Comparison of ENCODE assay signal across 17 cellular contexts in the genomic region with DNA sequence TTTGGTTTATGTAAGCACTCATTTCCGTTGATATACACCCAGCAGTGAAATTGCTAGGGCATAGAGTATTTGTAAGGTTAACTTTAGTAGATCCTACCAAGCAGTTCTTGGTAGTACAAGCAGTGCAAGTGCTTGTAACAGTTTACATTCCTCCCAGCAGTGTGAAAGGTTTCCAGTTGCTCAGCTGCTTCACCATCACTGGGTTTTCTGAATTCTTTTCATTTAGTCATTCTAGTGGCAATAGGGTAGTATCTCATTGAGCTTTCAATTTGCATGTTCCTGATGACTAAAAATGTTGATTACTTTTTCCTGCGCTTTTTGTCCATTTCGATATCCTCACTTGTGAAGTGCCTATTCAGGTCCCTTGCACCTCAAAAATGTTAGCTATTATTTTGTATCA. TPM values are rescaled to one million over a fixed set of nuclear protein-coding genes. Genes with fewer than 3 reads are reported as not detected.
"Had no signal": no experiment of that assay in that cellular context is flagged by ENCODE, and none has a peak within 500 bp of the region (broad histone marks: within the 10 kb centered on the region; RNA-seq: fewer than 3 reads in every experiment).

No MANE protein-coding gene starts in this region.

- H3K4me3 ChIP-seq: esophagus squamous epithelium, hepatocyte, mucosa of descending colon, right atrium auricular region, smooth muscle cell had no signal

- H3K4me1 Mint-ChIP-seq: natural killer cell, neural crest cell had no signal

- H3K27me3 ChIP-seq: foreskin keratinocyte, hepatocyte, right atrium auricular region had no signal

- H3K27ac Mint-ChIP-seq: natural killer cell, type B pancreatic cell had no signal

- H3K27ac ChIP-seq: esophagus squamous epithelium, foreskin keratinocyte, hepatocyte, right atrium auricular region had no signal

- H3K79me2 ChIP-seq: hepatocyte had no signal

- DNase-seq: esophagus squamous epithelium, kidney, natural killer cell had no signal

- H3K9me3 ChIP-seq: esophagus squamous epithelium, mucosa of descending colon, right atrium auricular region had no signal

- H3K36me3 Mint-ChIP-seq: natural killer cell, type B pancreatic cell had no signal

- H3K9me3 Mint-ChIP-seq: natural killer cell, neural crest cell, type B pancreatic cell had no signal

- H3K4me3 Mint-ChIP-seq: natural killer cell, neural crest cell, type B pancreatic cell had no signal

- H3K4me1 ChIP-seq: esophagus squamous epithelium, foreskin keratinocyte, right atrium auricular region had no signal

- H3K4me2 ChIP-seq: hepatocyte, smooth muscle cell had no signal

- H3K36me3 ChIP-seq: esophagus squamous epithelium, right atrium auricular region had no signal

- H2AFZ ChIP-seq: hepatocyte had no signal

RNA-seq across cellular contexts. Expression of a gene that starts 47.1 kb away (rescaled TPM):
- total RNA-seq: dermis blood vessel endothelial cell, epithelial cell of proximal tubule, esophagus squamous epithelium, foreskin keratinocyte, hepatocyte, kidney, left colon, left ventricle myocardium superior, lung microvascular endothelial cell, mucosa of descending colon, natural killer cell, neural crest cell, osteocyte, right atrium auricular region, smooth muscle cell had no signal
- polyA plus RNA-seq: foreskin keratinocyte, hepatocyte, smooth muscle cell, thymus had no signal

RNA-seq across cellular contexts. Expression of a gene that starts 52.8 kb away (rescaled TPM):
- total RNA-seq: natural killer cell, osteocyte had no signal
